17 cellular contexts compared by ENCODE assay signal in the genomic region with DNA sequence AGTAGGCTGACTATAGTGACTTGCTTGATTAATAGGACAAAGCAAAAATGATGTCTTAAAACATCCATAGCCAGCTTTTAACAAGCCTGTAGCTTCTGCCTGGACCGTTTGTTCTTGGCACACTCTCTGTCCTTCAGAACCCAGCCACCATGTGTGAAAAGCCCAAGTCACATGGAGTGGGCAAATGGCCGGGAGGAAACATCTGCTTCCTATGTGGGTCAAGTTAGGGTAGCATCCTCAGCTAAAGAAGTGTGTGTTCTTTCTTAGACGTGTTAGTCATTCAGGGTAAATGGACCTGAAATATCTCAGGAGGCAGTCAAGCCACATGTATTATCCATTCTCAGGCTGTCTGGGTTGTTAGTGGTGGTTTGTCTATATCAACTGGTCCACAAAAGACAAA. TPM values are rescaled to one million over a fixed set of nuclear protein-coding genes. Genes with fewer than 3 reads are reported as not detected.
DNase-seq lines count a peak whose midpoint lies in the region.
"Had no signal": no experiment of that assay in that cellular context is flagged by ENCODE, and none has a peak within 500 bp of the region (broad histone marks: within the 10 kb centered on the region; RNA-seq: fewer than 3 reads in every experiment).

No MANE protein-coding gene starts in this region.

- DNase-seq in AML-193 (lab: John Stamatoyannopoulos, UW) (peak; percentile 51 to 54), NCI-H69 (lab: John Stamatoyannopoulos, UW) (peak; percentile 17), glomerular endothelial cell (ENCODE audit: extremely low read depth, low read depth, low spot score) (peak; percentile 83), pons (ENCODE audit: low spot score) (peak; percentile 78), COR-L47 (lab: John Stamatoyannopoulos, UW) (no peak), NCI-H2029 (lab: John Stamatoyannopoulos, UW) (no peak)
- DNase-seq in activated CD4-positive, alpha-beta memory T cell treated with anti-CD3 and anti-CD28 coated beads, Interleukin-2, amount 10 ng/mL, durations not matched to agents 7 days and 5 days, result no peak
- DNase-seq in stimulated activated CD4-positive, alpha-beta T cell treated with anti-CD3 and anti-CD28 coated beads, Interleukin-1b, Interleukin-23, amount 100 ng/mL, for 48 hours, result no peak
- DNase-seq: ACHN, endodermal cell, H9, NCI-H1436 treated with DMSO at 0.1 percent for 48 hours, T-helper 17 cell had no signal

- no peaks in the 10 kb centered on the region for H3K9me3 Mint-ChIP-seq in activated CD4-positive, alpha-beta memory T cell treated with anti-CD3 and anti-CD28 coated beads, Interleukin-2, amount 10 ng/mL, durations not matched to agents 7 days and 5 days

- no peak overlapping the region for H3K4me3 Mint-ChIP-seq in activated CD4-positive, alpha-beta memory T cell treated with anti-CD3 and anti-CD28 coated beads, Interleukin-2, amount 10 ng/mL, durations not matched to agents 7 days and 5 days
- H3K4me3 Mint-ChIP-seq: activated naive CD8-positive, alpha-beta T cell; endodermal cell; H9; T-helper 17 cell had no signal

- POLR2A ChIA-PET in activated CD4-positive, alpha-beta memory T cell treated with anti-CD3 and anti-CD28 coated beads, Interleukin-2, amount 10 ng/mL, durations not matched to agents 7 days and 5 days (lab: Charles Lee), result no interaction called here

- peaks cover 5% of the 10 kb centered on the region for H3K4me1 Mint-ChIP-seq in activated CD4-positive, alpha-beta memory T cell treated with anti-CD3 and anti-CD28 coated beads, Interleukin-2, amount 10 ng/mL, durations not matched to agents 7 days and 5 days

- peaks cover 10% of the 10 kb centered on the region for H3K27me3 Mint-ChIP-seq in activated CD4-positive, alpha-beta memory T cell treated with anti-CD3 and anti-CD28 coated beads, Interleukin-2, amount 10 ng/mL, durations not matched to agents 7 days and 5 days
- H3K27me3 Mint-ChIP-seq: activated naive CD8-positive, alpha-beta T cell; T-helper 17 cell had no signal

- CTCF ChIA-PET in activated CD4-positive, alpha-beta memory T cell treated with anti-CD3 and anti-CD28 coated beads, Interleukin-2, amount 10 ng/mL, durations not matched to agents 7 days and 5 days (lab: Charles Lee), result interaction anchor here (0.9 to 3.6 kb wide), 7 partner anchors 9 to 145 kb away, joined by 3 to 16 read pairs (median 3); no protein-coding TSS in a partner anchor

- H3K27ac Mint-ChIP-seq in activated CD4-positive, alpha-beta memory T cell treated with anti-CD3 and anti-CD28 coated beads, Interleukin-2, amount 10 ng/mL, durations not matched to agents 7 days and 5 days, result no peak overlapping the region
- H3K27ac Mint-ChIP-seq: activated naive CD8-positive, alpha-beta T cell; endodermal cell; T-helper 17 cell had no signal

- no peaks in the 10 kb centered on the region for H3K36me3 Mint-ChIP-seq in activated CD4-positive, alpha-beta memory T cell treated with anti-CD3 and anti-CD28 coated beads, Interleukin-2, amount 10 ng/mL, durations not matched to agents 7 days and 5 days (ENCODE audit: low read depth)

RNA-seq across cellular contexts. Expression of gene RD3, which starts 23.4 kb away (rescaled TPM):
- not detected in 2 replicates for total RNA-seq in glomerular endothelial cell
- total RNA-seq in activated CD4-positive, alpha-beta memory T cell treated with anti-CD3 and anti-CD28 coated beads, Interleukin-2, amount 10 ng/mL, durations not matched to agents 7 days and 5 days, result not detected
- total RNA-seq: H9, NCI-H460, renal cortical epithelial cell, T-helper 17 cell, urinary bladder had no signal

Comparison
In these comparisons a context has a peak if more than half of its experiments do, and no peak if none do; other contexts are left out.
1. DNase-seq: peak in AML-193 (2 of 2), NCI-H69 (single experiment), glomerular endothelial cell (single experiment) and pons (single experiment); none in COR-L47 (single experiment), activated CD4-positive, alpha-beta memory T cell treated with anti-CD3 and anti-CD28 coated beads, Interleukin-2, amount 10 ng/mL, durations not matched to agents 7 days and 5 days (single experiment), stimulated activated CD4-positive, alpha-beta T cell treated with anti-CD3 and anti-CD28 coated beads, Interleukin-1b, Interleukin-23, amount 100 ng/mL, for 48 hours (single experiment) and NCI-H2029 (single experiment).